Comparison of ENCODE assay signal across 9 cellular contexts in the genomic region with DNA sequence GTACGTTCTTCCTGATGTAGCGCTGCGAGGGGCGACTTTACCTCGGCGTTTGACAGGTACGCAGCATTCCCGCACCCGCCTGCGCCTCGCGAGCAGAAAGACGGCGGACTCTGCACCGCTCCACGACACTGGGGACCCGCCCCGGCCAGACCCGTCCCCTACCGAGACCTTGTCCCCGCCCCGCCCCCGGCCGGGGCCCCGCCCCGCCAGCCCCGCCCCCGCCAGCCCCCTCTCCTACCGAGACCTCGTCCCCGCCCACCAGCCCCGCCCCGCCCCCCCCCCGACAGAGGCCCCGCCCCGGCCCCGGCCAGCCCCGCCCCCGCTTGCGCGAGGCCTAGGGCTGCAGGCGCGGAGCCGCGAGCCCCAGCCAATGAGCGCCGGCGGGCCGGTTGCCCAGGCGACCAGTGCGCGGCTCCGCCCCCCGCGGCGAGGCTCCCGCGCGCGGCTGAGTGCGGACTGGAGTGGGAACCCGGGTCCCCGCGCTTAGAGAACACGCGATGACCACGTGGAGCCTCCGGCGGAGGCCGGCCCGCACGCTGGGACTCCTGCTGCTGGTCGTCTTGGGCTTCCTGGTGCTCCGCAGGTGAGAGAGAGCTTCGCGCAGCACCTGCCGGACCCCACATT. TPM values are rescaled to one million over a fixed set of nuclear protein-coding genes. Genes with fewer than 3 reads are reported as not detected.
DNase-seq lines count a peak whose midpoint lies in the region; ATAC-seq and TF ChIP-seq lines count a peak whose summit lies in the region.
"Had no signal": no experiment of that assay in that cellular context is flagged by ENCODE, and none has a peak within 500 bp of the region (broad histone marks: within the 10 kb centered on the region; RNA-seq: fewer than 3 reads in every experiment).

A gene with protein sequence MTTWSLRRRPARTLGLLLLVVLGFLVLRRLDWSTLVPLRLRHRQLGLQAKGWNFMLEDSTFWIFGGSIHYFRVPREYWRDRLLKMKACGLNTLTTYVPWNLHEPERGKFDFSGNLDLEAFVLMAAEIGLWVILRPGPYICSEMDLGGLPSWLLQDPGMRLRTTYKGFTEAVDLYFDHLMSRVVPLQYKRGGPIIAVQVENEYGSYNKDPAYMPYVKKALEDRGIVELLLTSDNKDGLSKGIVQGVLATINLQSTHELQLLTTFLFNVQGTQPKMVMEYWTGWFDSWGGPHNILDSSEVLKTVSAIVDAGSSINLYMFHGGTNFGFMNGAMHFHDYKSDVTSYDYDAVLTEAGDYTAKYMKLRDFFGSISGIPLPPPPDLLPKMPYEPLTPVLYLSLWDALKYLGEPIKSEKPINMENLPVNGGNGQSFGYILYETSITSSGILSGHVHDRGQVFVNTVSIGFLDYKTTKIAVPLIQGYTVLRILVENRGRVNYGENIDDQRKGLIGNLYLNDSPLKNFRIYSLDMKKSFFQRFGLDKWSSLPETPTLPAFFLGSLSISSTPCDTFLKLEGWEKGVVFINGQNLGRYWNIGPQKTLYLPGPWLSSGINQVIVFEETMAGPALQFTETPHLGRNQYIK (plus strand): TSS at position 424 of the 624 bp plus-strand sequence. CDS start 74 bp downstream, at position 498.

- peak; percentile 24 for DNase-seq in DMS153 treated with DMSO at 0.1 percent for 48 hours (lab: John Stamatoyannopoulos, UW; ENCODE audit: unreplicated experiment)
- peak; percentile 88 for DNase-seq in GM23338 (ENCODE audit: low spot score)
- DNase-seq in NCI-H128 (lab: John Stamatoyannopoulos, UW; ENCODE audit: unreplicated experiment) = peak; percentile 36
- peak in 50 of 61 donors; percentile 18 to 88 (median 60) for DNase-seq in caudate nucleus (lab: John Stamatoyannopoulos, UW)
- peak; percentile 86 to 91 for DNase-seq in left colon
- peak; percentile 59 to 61 for DNase-seq in stimulated activated CD4-positive, alpha-beta T cell treated with anti-CD3 and anti-CD28 coated beads, Interleukin-1b, Interleukin-23, amount 100 ng/mL, for 1 hour (ENCODE audit: low read depth in 2 of 2)
- no peak for DNase-seq in GDM1 (lab: John Stamatoyannopoulos, UW)

- peak within 1 kb of the TSS; percentile 79 for H3K4me3 ChIP-seq in GM23338
- H3K4me3 ChIP-seq: SJSA1 had no signal

- H3K4me3 Mint-ChIP-seq in GM23338 = peak within 1 kb of the TSS; percentile 73

- no peaks in the 10 kb centered on the region; the same call in 2 of the 3 replicates for H3K36me3 Mint-ChIP-seq in GM23338 (ENCODE audit: low read depth)

- H3K4me2 ChIP-seq in GM23338 = peak within 1 kb of the TSS; percentile 94

- peaks cover 5% of the 10 kb centered on the region; the same call in 1 of the 2 replicates for H4K20me1 ChIP-seq in GM23338 (replicated peaks; ENCODE audit: insufficient read depth)

- no peaks in the 10 kb centered on the region for H3K36me3 ChIP-seq in GM23338 (ENCODE audit: insufficient read depth)
- H3K36me3 ChIP-seq: SJSA1 had no signal

- no peaks in the 10 kb centered on the region; the same call in 2 of the 3 replicates for H3K9me3 Mint-ChIP-seq in GM23338

- intact Hi-C loops in left colon (cut with DNase I, micrococcal nuclease) = no loop called here

- peak within 1 kb of the TSS; percentile 98 for H2AFZ ChIP-seq in GM23338

- peaks cover 30% of the 10 kb centered on the region for H3K4me1 Mint-ChIP-seq in GM23338

- no peaks in the 10 kb centered on the region; the same call in 1 of the 2 replicates for H3F3A ChIP-seq in GM23338 (replicated peaks; ENCODE audit: low read depth)

- H3K27ac ChIP-seq in GM23338 (ENCODE audit: low read depth) (no peak within 1 kb of the TSS), caudate nucleus (ENCODE audit: low read depth, low read length) (no peak within 1 kb of the TSS)
- H3K27ac ChIP-seq: SJSA1 had no signal

- ATAC-seq in GM23338 (peak; percentile 80), left colon (peak; percentile 89)
- ATAC-seq in activated CD4-positive, CD25-positive, alpha-beta regulatory T cell treated with anti-CD3 and anti-CD28 coated beads, Interleukin-2, amount 50 U/mL, for 24 hours = peak; percentile 95 to 97

- peaks cover 23% of the 10 kb centered on the region for H3K27me3 Mint-ChIP-seq in GM23338 (ENCODE audit: insufficient read depth, low read depth, poor library complexity)

- peaks cover 17% of the 10 kb centered on the region; the same call in 1 of the 2 replicates for H3K4me1 ChIP-seq in GM23338 (ENCODE audit: insufficient read depth)
- H3K4me1 ChIP-seq: SJSA1 had no signal

- no peaks in the 10 kb centered on the region for H3K9me2 ChIP-seq in GM23338 (ENCODE audit: insufficient read depth)

- H3K27ac Mint-ChIP-seq in GM23338 = no peak within 1 kb of the TSS

- H3K27me3 ChIP-seq in GM23338 (ENCODE audit: insufficient read depth) = peaks cover 28% of the 10 kb centered on the region

- no peaks in the 10 kb centered on the region for H3K79me2 ChIP-seq in GM23338 (replicated peaks; ENCODE audit: insufficient read depth)

- TF ChIP-seq CTCF in GM23338 (conservative IDR thresholded peaks at IDR 0.05; ENCODE audit: low read depth in 2 of 2) = no peak

TF ChIP-seq in GM23338, 12 proteins besides CTCF, POLR2A, EP300 and RAD21 (continues in another document):
- TF ChIP-seq, protein P1, sequence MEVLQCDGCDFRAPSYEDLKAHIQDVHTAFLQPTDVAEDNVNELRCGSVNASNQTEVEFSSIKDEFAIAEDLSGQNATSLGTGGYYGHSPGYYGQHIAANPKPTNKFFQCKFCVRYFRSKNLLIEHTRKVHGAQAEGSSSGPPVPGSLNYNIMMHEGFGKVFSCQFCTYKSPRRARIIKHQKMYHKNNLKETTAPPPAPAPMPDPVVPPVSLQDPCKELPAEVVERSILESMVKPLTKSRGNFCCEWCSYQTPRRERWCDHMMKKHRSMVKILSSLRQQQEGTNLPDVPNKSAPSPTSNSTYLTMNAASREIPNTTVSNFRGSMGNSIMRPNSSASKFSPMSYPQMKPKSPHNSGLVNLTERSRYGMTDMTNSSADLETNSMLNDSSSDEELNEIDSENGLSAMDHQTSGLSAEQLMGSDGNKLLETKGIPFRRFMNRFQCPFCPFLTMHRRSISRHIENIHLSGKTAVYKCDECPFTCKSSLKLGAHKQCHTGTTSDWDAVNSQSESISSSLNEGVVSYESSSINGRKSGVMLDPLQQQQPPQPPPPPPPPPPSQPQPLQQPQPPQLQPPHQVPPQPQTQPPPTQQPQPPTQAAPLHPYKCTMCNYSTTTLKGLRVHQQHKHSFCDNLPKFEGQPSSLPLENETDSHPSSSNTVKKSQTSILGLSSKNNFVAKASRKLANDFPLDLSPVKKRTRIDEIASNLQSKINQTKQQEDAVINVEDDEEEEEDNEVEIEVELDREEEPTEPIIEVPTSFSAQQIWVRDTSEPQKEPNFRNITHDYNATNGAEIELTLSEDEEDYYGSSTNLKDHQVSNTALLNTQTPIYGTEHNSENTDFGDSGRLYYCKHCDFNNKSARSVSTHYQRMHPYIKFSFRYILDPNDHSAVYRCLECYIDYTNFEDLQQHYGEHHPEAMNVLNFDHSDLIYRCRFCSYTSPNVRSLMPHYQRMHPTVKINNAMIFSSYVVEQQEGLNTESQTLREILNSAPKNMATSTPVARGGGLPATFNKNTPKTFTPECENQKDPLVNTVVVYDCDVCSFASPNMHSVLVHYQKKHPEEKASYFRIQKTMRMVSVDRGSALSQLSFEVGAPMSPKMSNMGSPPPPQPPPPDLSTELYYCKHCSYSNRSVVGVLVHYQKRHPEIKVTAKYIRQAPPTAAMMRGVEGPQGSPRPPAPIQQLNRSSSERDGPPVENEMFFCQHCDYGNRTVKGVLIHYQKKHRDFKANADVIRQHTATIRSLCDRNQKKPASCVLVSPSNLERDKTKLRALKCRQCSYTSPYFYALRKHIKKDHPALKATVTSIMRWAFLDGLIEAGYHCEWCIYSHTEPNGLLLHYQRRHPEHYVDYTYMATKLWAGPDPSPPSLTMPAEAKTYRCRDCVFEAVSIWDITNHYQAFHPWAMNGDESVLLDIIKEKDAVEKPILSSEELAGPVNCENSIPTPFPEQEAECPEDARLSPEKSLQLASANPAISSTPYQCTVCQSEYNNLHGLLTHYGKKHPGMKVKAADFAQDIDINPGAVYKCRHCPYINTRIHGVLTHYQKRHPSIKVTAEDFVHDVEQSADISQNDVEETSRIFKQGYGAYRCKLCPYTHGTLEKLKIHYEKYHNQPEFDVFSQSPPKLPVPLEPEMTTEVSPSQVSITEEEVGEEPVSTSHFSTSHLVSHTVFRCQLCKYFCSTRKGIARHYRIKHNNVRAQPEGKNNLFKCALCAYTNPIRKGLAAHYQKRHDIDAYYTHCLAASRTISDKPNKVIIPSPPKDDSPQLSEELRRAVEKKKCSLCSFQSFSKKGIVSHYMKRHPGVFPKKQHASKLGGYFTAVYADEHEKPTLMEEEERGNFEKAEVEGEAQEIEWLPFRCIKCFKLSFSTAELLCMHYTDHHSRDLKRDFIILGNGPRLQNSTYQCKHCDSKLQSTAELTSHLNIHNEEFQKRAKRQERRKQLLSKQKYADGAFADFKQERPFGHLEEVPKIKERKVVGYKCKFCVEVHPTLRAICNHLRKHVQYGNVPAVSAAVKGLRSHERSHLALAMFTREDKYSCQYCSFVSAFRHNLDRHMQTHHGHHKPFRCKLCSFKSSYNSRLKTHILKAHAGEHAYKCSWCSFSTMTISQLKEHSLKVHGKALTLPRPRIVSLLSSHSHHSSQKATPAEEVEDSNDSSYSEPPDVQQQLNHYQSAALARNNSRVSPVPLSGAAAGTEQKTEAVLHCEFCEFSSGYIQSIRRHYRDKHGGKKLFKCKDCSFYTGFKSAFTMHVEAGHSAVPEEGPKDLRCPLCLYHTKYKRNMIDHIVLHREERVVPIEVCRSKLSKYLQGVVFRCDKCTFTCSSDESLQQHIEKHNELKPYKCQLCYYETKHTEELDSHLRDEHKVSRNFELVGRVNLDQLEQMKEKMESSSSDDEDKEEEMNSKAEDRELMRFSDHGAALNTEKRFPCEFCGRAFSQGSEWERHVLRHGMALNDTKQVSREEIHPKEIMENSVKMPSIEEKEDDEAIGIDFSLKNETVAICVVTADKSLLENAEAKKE (CRISPR knock-in tag; IDR thresholded peaks at IDR 0.05) = no peak
- TF ChIP-seq ZNF331 (CRISPR knock-in tag; IDR thresholded peaks at IDR 0.05; ENCODE audit: low read depth) = no peak

RNA-seq across cellular contexts. Expression of the gene that starts here (rescaled TPM):
- 9.8 and 12.3 TPM in 2 replicates for total RNA-seq in GM23338 (2014; rRNA removed; shearing (Covaris generic))
- polyA plus RNA-seq in GM23338 (2016; fragmentation: Nextera tagmentation; extraction: Ambion mirVana) = 2.9 and 3.3 TPM in 2 replicates
- 10 to 100 TPM; 22.6 to 28.6 TPM for total RNA-seq in left colon
- total RNA-seq: SJSA1 had no signal
